ENCODE assay signal across 9 cellular contexts in genomic region chr17:63405741-63406261, GRCh38. TPM values are rescaled to one million over a fixed set of nuclear protein-coding genes. Genes with fewer than 3 reads are reported as not detected.
DNase-seq lines count a peak whose midpoint lies in the region; ATAC-seq and TF ChIP-seq lines count a peak whose summit lies in the region.
"Had no signal": no experiment of that assay in that cellular context is flagged by ENCODE, and none has a peak within 500 bp of the region (broad histone marks: within the 10 kb centered on the region; RNA-seq: fewer than 3 reads in every experiment).

No MANE protein-coding gene starts in this region.

- no peak overlapping the region for H3K4ac ChIP-seq in H9 (ENCODE audit: low read depth, low read length)

- no peak overlapping the region for H3T11ph ChIP-seq in H9 (ENCODE audit: low read length)

- H2BK15ac ChIP-seq in H9 (ENCODE audit: low read depth, low read length) = no peak overlapping the region

- no peak overlapping the region for H3K23ac ChIP-seq in H9 (ENCODE audit: insufficient read length, low read depth, low read length)

- H3K27ac Mint-ChIP-seq in CD4-positive, alpha-beta memory T cell = peak overlapping the region in 2 of 7 donors; percentile 29 to 42
- H3K27ac Mint-ChIP-seq in H9 = no peak overlapping the region

- H3K4me1 Mint-ChIP-seq in CD4-positive, alpha-beta memory T cell = peaks cover 2 to 9% (median 7%) of the 10 kb centered on the region in 4 donors
- peaks cover 0 to 2% of the 10 kb centered on the region in 2 experiments; a peak in 1 of 4 replicates for H3K4me1 Mint-ChIP-seq in H9

- H3K4me3 Mint-ChIP-seq in CD4-positive, alpha-beta memory T cell = no peak overlapping the region
- H3K4me3 Mint-ChIP-seq in H9 = no peak overlapping the region

- no peak overlapping the region for H2AFZ ChIP-seq in H9 (ENCODE audit: low read length)

- H2AK5ac ChIP-seq in H9 (ENCODE audit: insufficient read length, low read length) = no peak overlapping the region

- peak in 4 of 5 donors; percentile 20 to 40 (median 30) for DNase-seq in CD4-positive, alpha-beta memory T cell
- DNase-seq in H9 = no peak
- DNase-seq in NCI-H524 treated with DMSO at 0.1 percent for 48 hours (lab: John Stamatoyannopoulos, UW) = peak; percentile 22
- peak; percentile 63 for DNase-seq in brain microvascular endothelial cell
- DNase-seq in kidney epithelial cell (ENCODE audit: low read depth) = peak; percentile 55
- DNase-seq in transverse colon = no peak

- peak; percentile 79 for TF ChIP-seq CTCF in H9 (conservative IDR thresholded peaks at IDR 0.05)
- TF ChIP-seq CTCF in brain microvascular endothelial cell (IDR thresholded peaks at IDR 0.05; ENCODE audit: low read depth, low read length, missing control alignments) = peak; percentile 56
- TF ChIP-seq CTCF in kidney epithelial cell (IDR thresholded peaks at IDR 0.05; ENCODE audit: insufficient read depth, low read length, poor library complexity, severe bottlenecking) = peak; percentile 59
- peak; percentile 56 to 77 (median 67) for TF ChIP-seq CTCF in transverse colon (IDR thresholded peaks at IDR 0.05)

- CTCF ChIA-PET in CD4-positive, alpha-beta memory T cell (lab: Charles Lee; ENCODE audit: partially characterized antibody) = interaction anchor here (1.0 to 4.3 kb wide), 23 partner anchors 8 to 984 kb away, joined by 3 to 50 read pairs (median 7); no protein-coding TSS in a partner anchor

- no peaks in the 10 kb centered on the region for H4K20me1 ChIP-seq in H9 (ENCODE audit: control insufficient read depth, insufficient read depth, insufficient read length)

- no peak for TF ChIP-seq EP300 in transverse colon (IDR thresholded peaks at IDR 0.05; ENCODE audit: low read depth)

- no peak overlapping the region for H3K27ac ChIP-seq in CD4-positive, alpha-beta memory T cell (ENCODE audit: low read depth, low read length)
- H3K27ac ChIP-seq in H9 (ENCODE audit: insufficient read length, low read depth, low read length) (no peak overlapping the region), brain microvascular endothelial cell (peak overlapping the region; percentile 34), transverse colon (no peak overlapping the region)
- H3K27ac ChIP-seq: neutrophil had no signal

- peaks cover 10 to 15% of the 10 kb centered on the region in 2 donors for H3K36me3 Mint-ChIP-seq in CD4-positive, alpha-beta memory T cell
- no peaks in the 10 kb centered on the region for H3K36me3 Mint-ChIP-seq in H9 (ENCODE audit: insufficient read depth in 1 of 3, low read depth in 3 of 3)

- no peaks in the 10 kb centered on the region for H3K27me3 ChIP-seq in CD4-positive, alpha-beta memory T cell (ENCODE audit: insufficient read depth, low read length)
- no peaks in the 10 kb centered on the region for H3K27me3 ChIP-seq in H9 (ENCODE audit: insufficient read depth, low read length)
- no peaks in the 10 kb centered on the region for H3K27me3 ChIP-seq in brain microvascular endothelial cell (replicated peaks)
- H3K27me3 ChIP-seq in kidney epithelial cell (ENCODE audit: control insufficient read depth, insufficient read depth, low read length) = no peaks in the 10 kb centered on the region
- no peaks in the 10 kb centered on the region for H3K27me3 ChIP-seq in transverse colon
- H3K27me3 ChIP-seq: neutrophil had no signal

- no peak overlapping the region for H3K18ac ChIP-seq in H9 (ENCODE audit: insufficient read length, low read depth, low read length)

- H2BK12ac ChIP-seq in H9 (ENCODE audit: insufficient read length, low read depth, low read length) = no peak overlapping the region

- H4K5ac ChIP-seq in H9 (ENCODE audit: insufficient read length, low read depth, low read length) = no peak overlapping the region

- WGBS in H9 (ENCODE audit: extremely low coverage, insufficient read length, low lambda C conversion rate) = no CpG with 5 or more reads among the region's 6 CpGs
- WGBS in transverse colon (ENCODE audit: low coverage in 1 of 2), 2 donors = 54 to 83% methylated on average over 2 to 6 of the region's 6 CpGs

- H3K9me3 Mint-ChIP-seq in CD4-positive, alpha-beta memory T cell = no peaks in the 10 kb centered on the region
- H3K9me3 Mint-ChIP-seq in H9 = no peaks in the 10 kb centered on the region

- no peaks in the 10 kb centered on the region for H3K79me2 ChIP-seq in H9 (ENCODE audit: insufficient read depth, low read length)

- ATAC-seq in GM21619 (IDR thresholded peaks at IDR 0.05; ENCODE audit: unreplicated experiment) = no peak
- ATAC-seq in HG03025 (IDR thresholded peaks at IDR 0.05; ENCODE audit: low FRiP score, unreplicated experiment) = no peak

- no peak for TF ChIP-seq POLR2A in transverse colon (IDR thresholded peaks at IDR 0.05)

- no peak overlapping the region for H4K8ac ChIP-seq in H9 (replicated peaks; ENCODE audit: insufficient read length, low read depth, low read length)

- POLR2A ChIA-PET in CD4-positive, alpha-beta memory T cell (lab: Charles Lee; ENCODE audit: partially characterized antibody) = no interaction called here

- H3K4me3 ChIP-seq in CD4-positive, alpha-beta memory T cell (ENCODE audit: low read length in 2 of 2) = no peak overlapping the region
- H3K4me3 ChIP-seq in brain microvascular endothelial cell (ENCODE audit: low read depth, low read length) = no peak overlapping the region
- H3K4me3 ChIP-seq in kidney epithelial cell (ENCODE audit: low read depth, low read length) = no peak overlapping the region
- no peak overlapping the region for H3K4me3 ChIP-seq in transverse colon

- in situ Hi-C loops in brain microvascular endothelial cell (cut with HindIII; ENCODE audit: low pct_ligation_motif_present, low sequenced_read_pairs) = no loop called here
- in situ Hi-C loops in transverse colon (cut with MboI; ENCODE audit: low pct_ligation_motif_present in 1 of 4, low pct_unique_long_range_greater_than_20kb in 1 of 4, low sequenced_read_pairs in 3 of 4) = loop anchor here (10.0 to 25.0 kb wide), 6 partner anchors 318 to 718 kb away; no protein-coding TSS in a partner anchor

- H3K27me3 Mint-ChIP-seq in CD4-positive, alpha-beta memory T cell = no peaks in the 10 kb centered on the region
- H3K27me3 Mint-ChIP-seq in H9 (ENCODE audit: low read depth) = no peaks in the 10 kb centered on the region

- H3K4me1 ChIP-seq in CD4-positive, alpha-beta memory T cell (ENCODE audit: insufficient read depth, low read length) = peaks cover 5% of the 10 kb centered on the region
- H3K4me1 ChIP-seq in H9 (ENCODE audit: insufficient read depth, low read length) (no peaks in the 10 kb centered on the region), transverse colon (no peaks in the 10 kb centered on the region)

- no peaks in the 10 kb centered on the region for H3K23me2 ChIP-seq in H9 (ENCODE audit: insufficient read length, low read depth, low read length, poor library complexity, severe bottlenecking)

- no peak overlapping the region for H3K56ac ChIP-seq in H9 (ENCODE audit: insufficient read length, low read depth, low read length)

- no peaks in the 10 kb centered on the region for H3K79me1 ChIP-seq in H9 (ENCODE audit: insufficient read depth, low read depth, low read length, poor library complexity, severe bottlenecking)

- H3K36me3 ChIP-seq in CD4-positive, alpha-beta memory T cell (ENCODE audit: insufficient read depth, low read length) = no peaks in the 10 kb centered on the region
- H3K36me3 ChIP-seq in brain microvascular endothelial cell (replicated peaks) = peaks cover 34% of the 10 kb centered on the region
- H3K36me3 ChIP-seq in kidney epithelial cell (ENCODE audit: control insufficient read depth, insufficient read depth, low read length) = peaks cover 1% of the 10 kb centered on the region
- no peaks in the 10 kb centered on the region for H3K36me3 ChIP-seq in transverse colon

- H3K14ac ChIP-seq in H9 (ENCODE audit: insufficient read depth, low read length) = no peak overlapping the region

- no peak overlapping the region for H3K9ac ChIP-seq in H9 (ENCODE audit: extremely low read depth, insufficient read length, low read length)

- H2BK20ac ChIP-seq in H9 (ENCODE audit: low read depth, low read length, poor library complexity, severe bottlenecking) = no peak overlapping the region

- H3K4me2 ChIP-seq in H9 (ENCODE audit: insufficient read depth, insufficient read length, low read length) = no peak overlapping the region

- H3K9me3 ChIP-seq in CD4-positive, alpha-beta memory T cell (ENCODE audit: control insufficient read depth in 1 of 2, low read length in 2 of 2) = no peaks in the 10 kb centered on the region
- H3K9me3 ChIP-seq in H9 (ENCODE audit: control insufficient read depth, low read depth, low read length) = no peaks in the 10 kb centered on the region
- H3K9me3 ChIP-seq in transverse colon = no peaks in the 10 kb centered on the region
- H3K9me3 ChIP-seq: neutrophil had no signal

- no peak overlapping the region for H4K91ac ChIP-seq in H9 (ENCODE audit: insufficient read length, low read depth, low read length)

- no peak overlapping the region for H2BK5ac ChIP-seq in H9 (ENCODE audit: insufficient read length, low read length)

- intact Hi-C loops in CD4-positive, alpha-beta memory T cell (cut with micrococcal nuclease) = loop anchor here (1.0 to 10.0 kb wide), 4 partner anchors 74 to 854 kb away; no protein-coding TSS in a partner anchor
- intact Hi-C loops in transverse colon (cut with DNase I; ENCODE audit: low total_unique reads) = loop anchor here (5.0 kb wide), 1 partner anchor 704 kb away; no protein-coding TSS in a partner anchor

- H2BK120ac ChIP-seq in H9 (ENCODE audit: low read depth, low read length, poor library complexity, severe bottlenecking) = no peak overlapping the region

RNA-seq across cellular contexts. Expression of gene CYB561, which starts 40.3 kb away (rescaled TPM):
- 10 to 100 TPM; 81.0 to 83.7 TPM for total RNA-seq in CD4-positive, alpha-beta memory T cell
- 10 to 100 TPM; 34.1 to 42.1 TPM for polyA plus RNA-seq in CD4-positive, alpha-beta memory T cell
- total RNA-seq in H9 (2021) (20.7 and 21.8 TPM in 2 replicates), kidney epithelial cell (19.3 and 26.4 TPM in 2 replicates), transverse colon (100 to 1,000 TPM in 1 of 4 donors, 10 to 100 TPM in 3; 52.6 to 315 (median 68.5) TPM)

Comparison
In these comparisons a context has a peak if more than half of its experiments do, and no peak if none do; other contexts are left out.
1. DNase-seq: peak in CD4-positive, alpha-beta memory T cell (4 of 5), NCI-H524 treated with DMSO at 0.1 percent for 48 hours (single experiment), brain microvascular endothelial cell (single experiment) and kidney epithelial cell (single experiment); none in H9 (single experiment) and transverse colon (single experiment).
2. Peak in every context shown above with its lines, with median percentiles within 50 percentile points of each other: CTCF ChIP-seq.